9 cellular contexts compared by ENCODE assay signal in the genomic region with DNA sequence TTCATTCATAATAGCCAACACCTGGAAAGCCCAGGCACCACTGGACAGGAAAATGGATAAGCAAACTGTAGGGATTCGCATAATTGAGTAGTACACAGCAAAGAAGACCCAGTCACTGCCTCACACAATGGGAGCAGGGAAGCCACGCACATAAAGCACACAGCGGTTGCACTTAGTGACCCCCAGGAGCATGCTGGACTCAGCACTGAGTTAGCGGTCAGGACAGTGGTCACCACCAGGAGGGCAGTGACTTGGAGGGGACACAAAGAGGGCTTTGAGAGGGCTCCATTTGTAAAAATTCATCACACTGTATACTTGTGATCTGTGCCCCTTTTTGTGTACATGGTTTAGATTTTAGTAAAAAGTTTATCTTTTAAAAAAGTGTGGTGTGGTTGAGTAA. TPM values are rescaled to one million over a fixed set of nuclear protein-coding genes. Genes with fewer than 3 reads are reported as not detected.
"Had no signal": no experiment of that assay in that cellular context is flagged by ENCODE, and none has a peak within 500 bp of the region (broad histone marks: within the 10 kb centered on the region; RNA-seq: fewer than 3 reads in every experiment).

No MANE protein-coding gene starts in this region.

- H2AFZ ChIP-seq: GM23338 had no signal

- H3K4me1 Mint-ChIP-seq: IgD-negative memory B cell had no signal

- H3K4me3 ChIP-seq: GM23338 had no signal

- H3K4me3 Mint-ChIP-seq: GM23338, H9, IgD-negative memory B cell had no signal

- H3K27ac Mint-ChIP-seq: GM23338, H9, IgD-negative memory B cell had no signal

- ATAC-seq: GM23338 had no signal

- DNase-seq: H9, HCEC 1CT, KBM-7 had no signal

- H3K4me2 ChIP-seq: GM23338 had no signal

- FAIRE-seq: H1, H54, HTR-8/SVneo had no signal

RNA-seq across cellular contexts. Expression of a gene that starts 2.4 kb away (rescaled TPM):
- total RNA-seq: GM23338, H1, H9, HT-29 had no signal
- polyA plus RNA-seq: GM23338, H1, IgD-negative memory B cell had no signal

RNA-seq across cellular contexts. Expression of a gene that starts 19.9 kb away (rescaled TPM):
- total RNA-seq: GM23338, H1, H9, HT-29 had no signal
- polyA plus RNA-seq: GM23338, H1, IgD-negative memory B cell had no signal

RNA-seq across cellular contexts. Expression of a gene that starts 28.1 kb away (rescaled TPM):
- total RNA-seq: GM23338, H1, H9, HT-29 had no signal
- polyA plus RNA-seq: GM23338, H1, IgD-negative memory B cell had no signal

RNA-seq across cellular contexts. Expression of a gene that starts 43.8 kb away (rescaled TPM):
- total RNA-seq: GM23338, H1, H9, HT-29 had no signal
- polyA plus RNA-seq: GM23338, H1, IgD-negative memory B cell had no signal

RNA-seq across cellular contexts. Expression of a gene that starts 47.1 kb away (rescaled TPM):
- total RNA-seq: GM23338, H1, H9, HT-29 had no signal
- polyA plus RNA-seq: GM23338, H1, IgD-negative memory B cell had no signal
